In the genomic region with DNA sequence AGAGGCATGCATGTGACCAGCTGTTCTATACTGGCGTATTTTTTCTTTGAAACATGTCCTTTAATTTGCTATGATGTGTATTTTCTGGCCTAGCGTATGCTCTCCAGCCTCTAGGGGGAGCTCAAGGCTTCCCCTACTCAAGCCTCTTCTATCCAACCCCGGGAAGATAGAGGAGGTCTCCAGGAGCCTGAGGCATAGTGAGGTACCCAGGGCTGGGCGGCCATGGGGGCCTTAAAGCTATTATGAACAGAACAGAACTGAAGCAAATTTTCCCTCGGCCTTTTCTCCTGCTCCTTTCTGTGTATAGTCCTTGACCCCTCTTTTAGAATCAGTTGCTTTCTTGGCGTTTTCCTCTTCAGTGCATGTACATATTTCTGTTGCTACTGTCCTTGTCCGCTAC, we compare ENCODE assay signal across 8 cellular contexts.
A peak's percentile ranks its signal among the peaks of the same experiment; 100 is the strongest.
DNase-seq lines count a peak whose midpoint lies in the region; ATAC-seq and TF ChIP-seq lines count a peak whose summit lies in the region.

No MANE protein-coding gene starts in this region.

- intact Hi-C loops in Caco-2 (cut with micrococcal nuclease; ENCODE audit: unreplicated experiment), result loop anchor here (1.0 kb wide), 4 partner anchors 91 to 803 kb away; a partner anchor contains a TSS
- intact Hi-C loops in activated T-helper 1 cell treated with anti-CD3 and anti-CD28 coated beads, Interleukin-12 subunit alpha, Interleukin-12 subunit beta, Interleukin-2, Interleukin-4 antibody, amounts not matched to agents 30 ng/mL and 10 ng/mL and 1 ng/mL, durations not matched to agents 14 hours and 24 hours and 36 hours (cut with micrococcal nuclease), result loop anchor here (5.0 kb wide), 2 partner anchors 532 to 802 kb away; no protein-coding TSS in a partner anchor
- intact Hi-C loops in CD4-positive, alpha-beta T cell (cut with DNase I, micrococcal nuclease), result no loop called here

- no peaks in the 10 kb centered on the region for H3K9me3 Mint-ChIP-seq in Caco-2 (ENCODE audit: unreplicated experiment)
- H3K9me3 Mint-ChIP-seq in activated T-helper 1 cell treated with anti-CD3 and anti-CD28 coated beads, Interleukin-12 subunit alpha, Interleukin-12 subunit beta, Interleukin-2, Interleukin-4 antibody, amounts not matched to agents 30 ng/mL and 10 ng/mL and 1 ng/mL, durations not matched to agents 14 hours and 24 hours and 36 hours, result no peaks in the 10 kb centered on the region
- H3K9me3 Mint-ChIP-seq in CD4-positive, alpha-beta T cell, result no peaks in the 10 kb centered on the region

- no peaks in the 10 kb centered on the region for H3K4me1 Mint-ChIP-seq in Caco-2 (ENCODE audit: low read depth, unreplicated experiment)
- H3K4me1 Mint-ChIP-seq in activated T-helper 1 cell treated with anti-CD3 and anti-CD28 coated beads, Interleukin-12 subunit alpha, Interleukin-12 subunit beta, Interleukin-2, Interleukin-4 antibody, amounts not matched to agents 30 ng/mL and 10 ng/mL and 1 ng/mL, durations not matched to agents 14 hours and 24 hours and 36 hours (ENCODE audit: low read depth), result no peaks in the 10 kb centered on the region
- H3K4me1 Mint-ChIP-seq in CD4-positive, alpha-beta T cell (ENCODE audit: low read depth), result no peaks in the 10 kb centered on the region

- peaks cover 3% of the 10 kb centered on the region for H3K27me3 Mint-ChIP-seq in Caco-2 (ENCODE audit: insufficient read depth, unreplicated experiment)
- H3K27me3 Mint-ChIP-seq in activated T-helper 1 cell treated with anti-CD3 and anti-CD28 coated beads, Interleukin-12 subunit alpha, Interleukin-12 subunit beta, Interleukin-2, Interleukin-4 antibody, amounts not matched to agents 30 ng/mL and 10 ng/mL and 1 ng/mL, durations not matched to agents 14 hours and 24 hours and 36 hours (ENCODE audit: insufficient read depth), result no peaks in the 10 kb centered on the region
- no peaks in the 10 kb centered on the region for H3K27me3 Mint-ChIP-seq in CD4-positive, alpha-beta T cell

- H3K9me3 ChIP-seq in Caco-2 (no peaks in the 10 kb centered on the region), hepatocyte (ENCODE audit: low read depth) (no peaks in the 10 kb centered on the region)
- no peaks in the 10 kb centered on the region for H3K9me3 ChIP-seq in CD4-positive, alpha-beta T cell (ENCODE audit: control insufficient read depth, low read length)

- no peak overlapping the region for H3K27ac Mint-ChIP-seq in Caco-2 (ENCODE audit: unreplicated experiment)
- no peak overlapping the region for H3K27ac Mint-ChIP-seq in activated T-helper 1 cell treated with anti-CD3 and anti-CD28 coated beads, Interleukin-12 subunit alpha, Interleukin-12 subunit beta, Interleukin-2, Interleukin-4 antibody, amounts not matched to agents 30 ng/mL and 10 ng/mL and 1 ng/mL, durations not matched to agents 14 hours and 24 hours and 36 hours
- no peak overlapping the region for H3K27ac Mint-ChIP-seq in CD4-positive, alpha-beta T cell

- no peak overlapping the region for H3K4me2 ChIP-seq in hepatocyte

- POLR2A ChIA-PET in Caco-2 (lab: Charles Lee), result interaction anchor here (0.5 kb wide), 1 partner anchor 13 kb away, joined by 3 read pairs; no protein-coding TSS in a partner anchor
- POLR2A ChIA-PET in CD4-positive, alpha-beta T cell (lab: Charles Lee), result interaction anchor here (0.6 kb wide), 1 partner anchor 997 kb away, joined by 3 read pairs; no protein-coding TSS in a partner anchor

- H3K36me3 Mint-ChIP-seq in Caco-2 (ENCODE audit: insufficient read depth, unreplicated experiment), result no peaks in the 10 kb centered on the region
- no peaks in the 10 kb centered on the region for H3K36me3 Mint-ChIP-seq in activated T-helper 1 cell treated with anti-CD3 and anti-CD28 coated beads, Interleukin-12 subunit alpha, Interleukin-12 subunit beta, Interleukin-2, Interleukin-4 antibody, amounts not matched to agents 30 ng/mL and 10 ng/mL and 1 ng/mL, durations not matched to agents 14 hours and 24 hours and 36 hours (ENCODE audit: low read depth)
- no peaks in the 10 kb centered on the region for H3K36me3 Mint-ChIP-seq in CD4-positive, alpha-beta T cell (ENCODE audit: low read depth)

- H3K4me3 ChIP-seq in Caco-2 (ENCODE audit: low read depth, low read length) (no peak overlapping the region), hepatocyte (no peak overlapping the region)

- H3K27me3 ChIP-seq in Caco-2 (replicated peaks; ENCODE audit: control insufficient read depth, insufficient read depth, low read length) (no peaks in the 10 kb centered on the region), hepatocyte (peaks cover 3% of the 10 kb centered on the region)
- no peaks in the 10 kb centered on the region for H3K27me3 ChIP-seq in CD4-positive, alpha-beta T cell (ENCODE audit: control insufficient read depth, insufficient read depth, low read length)

- H3K79me2 ChIP-seq in hepatocyte, result no peaks in the 10 kb centered on the region

- H3K36me3 ChIP-seq in Caco-2 (ENCODE audit: control insufficient read depth, insufficient read depth, low read length) (no peaks in the 10 kb centered on the region), hepatocyte (replicated peaks; ENCODE audit: insufficient read depth, low read depth) (no peaks in the 10 kb centered on the region)

- ATAC-seq in GM21515 (IDR thresholded peaks at IDR 0.05; ENCODE audit: unreplicated experiment), result peak; percentile 39
- no peak for ATAC-seq in CD4-positive, alpha-beta T cell (ENCODE audit: poor library complexity)
- no peak for ATAC-seq in GM21381 (IDR thresholded peaks at IDR 0.05; ENCODE audit: unreplicated experiment)

- TF ChIP-seq CTCF in Caco-2 (IDR thresholded peaks at IDR 0.05; ENCODE audit: insufficient read depth in 1 of 2, low read depth in 1 of 2, low read length in 1 of 2, severe bottlenecking in 1 of 2, unreplicated experiment in 1 of 2), result peak; percentile 98 to 99
- TF ChIP-seq CTCF in hepatocyte (IDR thresholded peaks at IDR 0.05; ENCODE audit: poor library complexity), result peak; percentile 65
- TF ChIP-seq CTCF in CD4-positive, alpha-beta T cell (IDR thresholded peaks at IDR 0.05), result no peak

- H3K9me2 ChIP-seq in hepatocyte (replicated peaks; ENCODE audit: insufficient read depth), result no peaks in the 10 kb centered on the region

- CTCF ChIA-PET in Caco-2 (lab: Charles Lee), result interaction anchor here (0.6 to 2.0 kb wide), 14 partner anchors 9 to 581 kb away, joined by 3 to 13 read pairs (median 4); a partner anchor contains a TSS
- CTCF ChIA-PET in CD4-positive, alpha-beta T cell (lab: Charles Lee), result no interaction called here

- H2AFZ ChIP-seq in hepatocyte, result no peak overlapping the region

- WGBS in hepatocyte (ENCODE audit: low lambda C conversion rate, missing lambda C conversion rate), result 69% methylated on average over 7 of the region's 7 CpGs

- H3K4me1 ChIP-seq in Caco-2 (no peaks in the 10 kb centered on the region), hepatocyte (ENCODE audit: insufficient read depth) (no peaks in the 10 kb centered on the region)

- H4K20me1 ChIP-seq in hepatocyte (ENCODE audit: insufficient read depth, poor library complexity, severe bottlenecking), result no peaks in the 10 kb centered on the region

- no TSS peak for BruUV-seq in Caco-2 (replicated peaks; lab: Mats Ljungman, UMichigan)

- H3K27ac ChIP-seq in hepatocyte, result no peak overlapping the region
- H3K27ac ChIP-seq in CD4-positive, alpha-beta T cell (ENCODE audit: low read depth, low read length), result no peak overlapping the region

- peak overlapping the region; percentile 22 for H3K4me3 Mint-ChIP-seq in Caco-2 (ENCODE audit: unreplicated experiment)
- H3K4me3 Mint-ChIP-seq in activated T-helper 1 cell treated with anti-CD3 and anti-CD28 coated beads, Interleukin-12 subunit alpha, Interleukin-12 subunit beta, Interleukin-2, Interleukin-4 antibody, amounts not matched to agents 30 ng/mL and 10 ng/mL and 1 ng/mL, durations not matched to agents 14 hours and 24 hours and 36 hours, result no peak overlapping the region
- no peak overlapping the region for H3K4me3 Mint-ChIP-seq in CD4-positive, alpha-beta T cell

- peak; percentile 80 to 84 for DNase-seq in Caco-2
- DNase-seq in NCI-H345 treated with DMSO at 0.1 percent for 48 hours (lab: John Stamatoyannopoulos, UW; ENCODE audit: unreplicated experiment), result peak; percentile 33
- DNase-seq in activated T-helper 1 cell treated with anti-CD3 and anti-CD28 coated beads, Interleukin-12 subunit alpha, Interleukin-12 subunit beta, Interleukin-2, Interleukin-4 antibody, amounts not matched to agents 30 ng/mL and 10 ng/mL and 1 ng/mL, durations not matched to agents 14 hours and 24 hours and 36 hours (ENCODE audit: low spot score), result peak; percentile 1
- peak; percentile 76 for DNase-seq in hepatocyte (ENCODE audit: low spot score)
- peak; percentile 1 to 5 for DNase-seq in stimulated activated CD8-positive, alpha-beta memory T cell treated with anti-CD3 and anti-CD28 coated beads, Interleukin-2, amount 100 ng/mL, for 48 hours (ENCODE audit: low read depth in 2 of 2)
- DNase-seq in CD4-positive, alpha-beta T cell, result no peak

Comparison
In these comparisons a context has a peak if more than half of its experiments do, and no peak if none do; other contexts are left out.
1. DNase-seq: peak in Caco-2 (2 of 2), NCI-H345 treated with DMSO at 0.1 percent for 48 hours (single experiment), activated T-helper 1 cell treated with anti-CD3 and anti-CD28 coated beads, Interleukin-12 subunit alpha, Interleukin-12 subunit beta, Interleukin-2, Interleukin-4 antibody, amounts not matched to agents 30 ng/mL and 10 ng/mL and 1 ng/mL, durations not matched to agents 14 hours and 24 hours and 36 hours (single experiment), hepatocyte (single experiment) and stimulated activated CD8-positive, alpha-beta memory T cell treated with anti-CD3 and anti-CD28 coated beads, Interleukin-2, amount 100 ng/mL, for 48 hours (2 of 2); none in CD4-positive, alpha-beta T cell (0 of 10).
2. intact Hi-C loops: an anchor here in Caco-2 (1.0 kb wide) and activated T-helper 1 cell treated with anti-CD3 and anti-CD28 coated beads, Interleukin-12 subunit alpha, Interleukin-12 subunit beta, Interleukin-2, Interleukin-4 antibody, amounts not matched to agents 30 ng/mL and 10 ng/mL and 1 ng/mL, durations not matched to agents 14 hours and 24 hours and 36 hours (5.0 kb wide); none called in CD4-positive, alpha-beta T cell.